Comparison of ENCODE assay signal across 8 cellular contexts in genomic region chr19:18328340-18329034, GRCh38. TPM values are rescaled to one million over a fixed set of nuclear protein-coding genes. Genes with fewer than 3 reads are reported as not detected.
A peak's percentile ranks its signal among the peaks of the same experiment; 100 is the strongest.
DNase-seq lines count a peak whose midpoint lies in the region; TF ChIP-seq lines count a peak whose summit lies in the region.

No MANE protein-coding gene starts in this region.

- H3K36me3 Mint-ChIP-seq in neural crest cell (ENCODE audit: low read depth), result no peaks in the 10 kb centered on the region

- no peaks in the 10 kb centered on the region for H3K27me3 ChIP-seq in stomach smooth muscle (ENCODE audit: control insufficient read depth in 1 of 2, insufficient read depth in 2 of 2, low read length in 2 of 2)

- peak overlapping the region; percentile 82 for H3K27ac ChIP-seq in RWPE1
- H3K27ac ChIP-seq in stomach smooth muscle (ENCODE audit: low read length), result peak overlapping the region; percentile 68

- H3K4me3 Mint-ChIP-seq in neural crest cell, result peak overlapping the region; percentile 77

- no peaks in the 10 kb centered on the region for H3K36me3 ChIP-seq in stomach smooth muscle (ENCODE audit: control insufficient read depth in 2 of 2, insufficient read depth in 2 of 2, low read length in 2 of 2)

- peak overlapping the region; percentile 36 to 73 for H3K9ac ChIP-seq in stomach smooth muscle (ENCODE audit: low read length in 2 of 2)

- H3K4me1 Mint-ChIP-seq in neural crest cell, result peaks cover 21% of the 10 kb centered on the region

- TF ChIP-seq CTCF in RWPE1 (conservative IDR thresholded peaks at IDR 0.05; ENCODE audit: low read depth) (peak; percentile 95), fibroblast of villous mesenchyme (IDR thresholded peaks at IDR 0.05; ENCODE audit: insufficient read depth, low read depth, low read length) (peak; percentile 97), neural crest cell (conservative IDR thresholded peaks at IDR 0.05) (peak; percentile 85)

- H3K27me3 Mint-ChIP-seq in neural crest cell (ENCODE audit: low read depth), result peaks cover 3% of the 10 kb centered on the region

- peaks cover 15% of the 10 kb centered on the region for H3K4me1 ChIP-seq in stomach smooth muscle (ENCODE audit: control insufficient read depth, insufficient read depth, low read length)

- DNase-seq in Daoy (ENCODE audit: low read depth) (peak; percentile 94), H4 (ENCODE audit: low spot score) (peak; percentile 97), LoVo (ENCODE audit: low spot score) (peak; percentile 95), RWPE1 (ENCODE audit: low spot score) (peak; percentile 99), fibroblast of villous mesenchyme (ENCODE audit: low read depth) (peak; percentile 98), neural crest cell (ENCODE audit: low read depth, low spot score) (peak; percentile 81)
- peak; percentile 82 for DNase-seq in activated effector memory CD4-positive, alpha-beta T cell treated with Interleukin-2 at 50 U/mL for 16 hours

- CTCF ChIA-PET in RWPE1 (lab: Yijun Ruan, JAX), result interaction anchor here (0.6 to 1.8 kb wide), 8 partner anchors 9 to 500 kb away, joined by 3 to 7 read pairs (median 4); no protein-coding TSS in a partner anchor

- no peaks in the 10 kb centered on the region for H3K9me3 Mint-ChIP-seq in neural crest cell

- H3K9me3 ChIP-seq in stomach smooth muscle (ENCODE audit: control insufficient read depth in 2 of 2, low read length in 2 of 2), result no peaks in the 10 kb centered on the region

- POLR2A ChIA-PET in RWPE1 (lab: Yijun Ruan, JAX; ENCODE audit: low non-redundant PET), result interaction anchor here (0.8 to 1.5 kb wide), 2 partner anchors 48 to 137 kb away, joined by 3 to 6 read pairs; no protein-coding TSS in a partner anchor

- peak overlapping the region; percentile 46 for H3K27ac Mint-ChIP-seq in neural crest cell (ENCODE audit: unreplicated experiment)

- H3K4me3 ChIP-seq in fibroblast of villous mesenchyme (ENCODE audit: low read depth, low read length) (peak overlapping the region; percentile 46), stomach smooth muscle (ENCODE audit: low read length in 2 of 2) (peak overlapping the region; percentile 55 to 71)

RNA-seq across cellular contexts. Expression of gene LSM4, which starts 5.6 kb away (rescaled TPM):
- 318 and 351 TPM in 2 replicates for total RNA-seq in Daoy (2014; rRNA removed; shearing (Covaris generic))
- total RNA-seq in H4 (2014; rRNA removed; shearing (Covaris generic)), result 349 and 397 TPM in 2 replicates
- total RNA-seq in fibroblast of villous mesenchyme, result 131 and 143 TPM in 2 replicates
- 283 and 292 TPM in 2 replicates for total RNA-seq in neural crest cell

RNA-seq across cellular contexts. Expression of gene PGPEP1, which starts 11.9 kb away (rescaled TPM):
- 4.6 and 16.4 TPM in 2 replicates for total RNA-seq in Daoy (2014; rRNA removed; shearing (Covaris generic))
- total RNA-seq in H4 (2014; rRNA removed; shearing (Covaris generic)), result 2.9 and 12.1 TPM in 2 replicates
- total RNA-seq in fibroblast of villous mesenchyme (24.8 and 29.8 TPM in 2 replicates), neural crest cell (5.2 and 8.3 TPM in 2 replicates)

RNA-seq across cellular contexts. Expression of gene JUND, which starts 47.1 kb away (rescaled TPM):
- total RNA-seq in Daoy (2014; rRNA removed; shearing (Covaris generic)), result 75.0 and 75.6 TPM in 2 replicates
- 29.1 and 86.4 TPM in 2 replicates for total RNA-seq in H4 (2014; rRNA removed; shearing (Covaris generic))
- total RNA-seq in fibroblast of villous mesenchyme (111 and 150 TPM in 2 replicates), neural crest cell (73.6 and 85.1 TPM in 2 replicates)

RNA-seq across cellular contexts. Expression of gene IQCN, which starts 54.2 kb away (rescaled TPM):
- total RNA-seq in Daoy (2014; rRNA removed; shearing (Covaris generic)), result 0.74 and 12.6 TPM in 2 replicates
- total RNA-seq in H4 (2014; rRNA removed; shearing (Covaris generic)), result 0.62 and 1.0 TPM in 2 replicates
- total RNA-seq in fibroblast of villous mesenchyme, result 0.86 and 0.97 TPM in 2 replicates
- total RNA-seq in neural crest cell, result 2.2 and 2.5 TPM in 2 replicates

RNA-seq across cellular contexts. Expression of gene GDF15, which starts 57.5 kb away (rescaled TPM):
- 5.1 and 7.3 TPM in 2 replicates for total RNA-seq in Daoy (2014; rRNA removed; shearing (Covaris generic))
- total RNA-seq in H4 (2014; rRNA removed; shearing (Covaris generic)), result 376 and 378 TPM in 2 replicates
- total RNA-seq in fibroblast of villous mesenchyme, result 28.9 and 49.9 TPM in 2 replicates
- 1.2 TPM in 2 replicates for total RNA-seq in neural crest cell

Comparison
In these comparisons a context has a peak if more than half of its experiments do, and no peak if none do; other contexts are left out.
1. Peak in every context shown above with its lines: DNase-seq, H3K4me3 ChIP-seq and H3K27ac ChIP-seq.